ENCODE assay signal across 16 cellular contexts in the genomic region with DNA sequence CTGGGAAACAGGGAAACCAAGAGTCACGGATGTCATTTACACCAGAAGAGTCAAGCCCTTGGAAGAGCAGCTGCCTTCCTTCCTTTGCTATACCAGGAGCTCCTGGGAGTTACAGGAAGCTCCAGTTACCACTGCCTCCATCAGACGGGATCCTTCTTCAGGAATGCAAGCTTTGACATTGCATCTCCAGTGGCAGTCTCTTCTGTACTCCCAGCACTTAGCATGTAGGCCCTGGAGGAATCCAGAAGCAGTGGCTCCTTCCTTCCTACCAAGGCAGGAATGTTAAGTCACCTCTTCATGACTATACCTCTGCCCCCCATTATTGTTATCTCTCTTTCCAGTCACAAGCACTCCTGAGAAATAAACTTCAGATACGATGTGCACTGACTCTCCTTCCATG.
"Had no signal": no experiment of that assay in that cellular context is flagged by ENCODE, and none has a peak within 500 bp of the region (broad histone marks: within the 10 kb centered on the region; RNA-seq: fewer than 3 reads in every experiment).

No MANE protein-coding gene starts in this region.

- H3K9me3 Mint-ChIP-seq: natural killer cell; stimulated activated naive CD8-positive, alpha-beta T cell treated with anti-CD3 and anti-CD28 coated beads, Interleukin-15, Interleukin-2, amounts not matched to agents 100 ng/mL and 50 ng/mL, for 24 hours had no signal

- H3K36me3 ChIP-seq: right lobe of liver, spleen, upper lobe of left lung had no signal

- H3K27ac ChIP-seq: right lobe of liver, upper lobe of left lung had no signal

- H3K4me3 ChIP-seq: lung, mucosa of descending colon, right lobe of liver, spleen, upper lobe of left lung had no signal

- H3K27ac Mint-ChIP-seq: natural killer cell; stimulated activated naive CD8-positive, alpha-beta T cell treated with anti-CD3 and anti-CD28 coated beads, Interleukin-15, Interleukin-2, amounts not matched to agents 100 ng/mL and 50 ng/mL, for 24 hours had no signal

- H3K27me3 ChIP-seq: right lobe of liver, spleen, upper lobe of left lung had no signal

- DNase-seq: activated CD4-positive, alpha-beta T cell treated with anti-CD3 and anti-CD28 coated beads, Interleukin-2, amount 50 U/mL, for 1 hour; activated CD8-positive, alpha-beta memory T cell treated with anti-CD3 and anti-CD28 coated beads for 24 hours; anterior cingulate cortex; cerebellar nuclear complex; effector memory CD4-positive, alpha-beta T cell; foreskin melanocyte; head of caudate nucleus; left cardiac atrium; mucosa of descending colon; natural killer cell; right lobe of liver; spleen; upper lobe of left lung had no signal

- ATAC-seq: activated CD4-positive, CD25-positive, alpha-beta regulatory T cell treated with anti-CD3 and anti-CD28 coated beads, Interleukin-2, amount 50 U/mL, for 24 hours; left cardiac atrium; mucosa of descending colon; natural killer cell; right lobe of liver had no signal

- H3K9me3 ChIP-seq: mucosa of descending colon, right lobe of liver, spleen, upper lobe of left lung had no signal

- H3K4me1 Mint-ChIP-seq: natural killer cell had no signal

- H3K36me3 Mint-ChIP-seq: natural killer cell had no signal

- H3K4me3 Mint-ChIP-seq: natural killer cell; stimulated activated naive CD8-positive, alpha-beta T cell treated with anti-CD3 and anti-CD28 coated beads, Interleukin-15, Interleukin-2, amounts not matched to agents 100 ng/mL and 50 ng/mL, for 24 hours had no signal

- H3K4me1 ChIP-seq: right lobe of liver had no signal
